20 cellular contexts compared by ENCODE assay signal in genomic region chr12:123933214-123933613, GRCh38. TPM values are rescaled to one million over a fixed set of nuclear protein-coding genes. Genes with fewer than 3 reads are reported as not detected.
DNase-seq lines count a peak whose midpoint lies in the region; FAIRE-seq and TF ChIP-seq lines count a peak whose summit lies in the region.
"Had no signal": no experiment of that assay in that cellular context is flagged by ENCODE, and none has a peak within 500 bp of the region (broad histone marks: within the 10 kb centered on the region; RNA-seq: fewer than 3 reads in every experiment).

No MANE protein-coding gene starts in this region.

- H3K36me3 Mint-ChIP-seq in activated T-helper 1 cell treated with anti-CD3 and anti-CD28 coated beads, Interleukin-12 subunit alpha, Interleukin-12 subunit beta, Interleukin-2, Interleukin-4 antibody, amounts not matched to agents 30 ng/mL and 10 ng/mL and 1 ng/mL, durations not matched to agents 14 hours and 24 hours and 36 hours (ENCODE audit: low read depth) = peaks cover 9% of the 10 kb centered on the region

- no peak for TF ChIP-seq POLR2A in GM12892 (IDR thresholded peaks at IDR 0.05; ENCODE audit: low read depth, low read length)

- peak; percentile 11 for DNase-seq in activated CD4-positive, CD25-positive, alpha-beta regulatory T cell treated with anti-CD3 and anti-CD28 coated beads, Interleukin-2, amount 50 U/mL, for 72 hours
- no peak for DNase-seq in activated CD4-positive, CD25-positive, alpha-beta regulatory T cell (lab: John Stamatoyannopoulos, UW)
- DNase-seq in kidney = peak; percentile 63
- DNase-seq in posterior vena cava (ENCODE audit: low spot score) = peak; percentile 62
- DNase-seq in urothelium cell line (ENCODE audit: low spot score) = no peak
- no peak for DNase-seq in GM12892 (ENCODE audit: insufficient read length)
- no peak for DNase-seq in activated T-helper 1 cell treated with anti-CD3 and anti-CD28 coated beads, Interleukin-12 subunit alpha, Interleukin-12 subunit beta, Interleukin-2, Interleukin-4 antibody, amounts not matched to agents 30 ng/mL and 10 ng/mL and 1 ng/mL, durations not matched to agents 14 hours and 24 hours and 36 hours (ENCODE audit: low spot score)
- DNase-seq: C1 segment of cervical spinal cord; Caco-2; CD4-positive, alpha-beta T cell; GOT3; H7; HFFc6 had no signal

- no peak overlapping the region for H3K4me3 ChIP-seq in kidney (ENCODE audit: low read length in 2 of 2)
- H3K4me3 ChIP-seq: A549 had no signal

- no peak for TF ChIP-seq CTCF in kidney (IDR thresholded peaks at IDR 0.05; ENCODE audit: borderline replicate concordance, extremely low read depth, insufficient read depth)

- peaks cover 12% of the 10 kb centered on the region for H3K27me3 Mint-ChIP-seq in activated T-helper 1 cell treated with anti-CD3 and anti-CD28 coated beads, Interleukin-12 subunit alpha, Interleukin-12 subunit beta, Interleukin-2, Interleukin-4 antibody, amounts not matched to agents 30 ng/mL and 10 ng/mL and 1 ng/mL, durations not matched to agents 14 hours and 24 hours and 36 hours (ENCODE audit: insufficient read depth)
- H3K27me3 Mint-ChIP-seq: CD4-positive, alpha-beta T cell had no signal

- H3K4me1 ChIP-seq in kidney (ENCODE audit: control insufficient read depth in 1 of 2, insufficient read depth in 1 of 2, low read depth in 1 of 2, low read length in 2 of 2) = peaks cover 0 to under 1% of the 10 kb centered on the region in 2 donors
- H3K4me1 ChIP-seq: A549, Caco-2 had no signal

- H3K27ac ChIP-seq in kidney (ENCODE audit: low read depth in 2 of 2, low read length in 2 of 2) = no peak overlapping the region
- H3K27ac ChIP-seq: 22Rv1, A549, HL-60 had no signal

- intact Hi-C loops in kidney (cut with DNase I) (no loop called here), posterior vena cava (cut with DNase I) (no loop called here)
- intact Hi-C loops in activated T-helper 1 cell treated with anti-CD3 and anti-CD28 coated beads, Interleukin-12 subunit alpha, Interleukin-12 subunit beta, Interleukin-2, Interleukin-4 antibody, amounts not matched to agents 30 ng/mL and 10 ng/mL and 1 ng/mL, durations not matched to agents 14 hours and 24 hours and 36 hours (cut with micrococcal nuclease) = no loop called here

- no peaks in the 10 kb centered on the region for H3K9me3 Mint-ChIP-seq in activated T-helper 1 cell treated with anti-CD3 and anti-CD28 coated beads, Interleukin-12 subunit alpha, Interleukin-12 subunit beta, Interleukin-2, Interleukin-4 antibody, amounts not matched to agents 30 ng/mL and 10 ng/mL and 1 ng/mL, durations not matched to agents 14 hours and 24 hours and 36 hours
- H3K9me3 Mint-ChIP-seq: CD4-positive, alpha-beta T cell; HFFc6 had no signal

- no peak overlapping the region for H3K9ac ChIP-seq in kidney (ENCODE audit: low read length in 2 of 2)

- H3K9me3 ChIP-seq in kidney (ENCODE audit: control insufficient read depth in 1 of 2, low read length in 2 of 2) = no peaks in the 10 kb centered on the region
- H3K9me3 ChIP-seq: A549, Caco-2 had no signal

- peaks cover 25% of the 10 kb centered on the region for H3K4me1 Mint-ChIP-seq in activated T-helper 1 cell treated with anti-CD3 and anti-CD28 coated beads, Interleukin-12 subunit alpha, Interleukin-12 subunit beta, Interleukin-2, Interleukin-4 antibody, amounts not matched to agents 30 ng/mL and 10 ng/mL and 1 ng/mL, durations not matched to agents 14 hours and 24 hours and 36 hours (ENCODE audit: low read depth)

- H3K36me3 ChIP-seq in kidney (ENCODE audit: control insufficient read depth in 1 of 2, insufficient read depth in 2 of 2, low read length in 2 of 2) = peaks cover 3 to 5% of the 10 kb centered on the region in 2 donors

- FAIRE-seq in kidney (lab: Jason Lieb, UNC) (no peak), urothelium cell line (lab: Jason Lieb, UNC) (no peak), GM12892 (lab: Jason Lieb, UNC) (no peak)
- FAIRE-seq: A549, D721Med, G401.6, GM12891, GM18507 had no signal

- no peak overlapping the region for H3K4me3 Mint-ChIP-seq in activated T-helper 1 cell treated with anti-CD3 and anti-CD28 coated beads, Interleukin-12 subunit alpha, Interleukin-12 subunit beta, Interleukin-2, Interleukin-4 antibody, amounts not matched to agents 30 ng/mL and 10 ng/mL and 1 ng/mL, durations not matched to agents 14 hours and 24 hours and 36 hours
- H3K4me3 Mint-ChIP-seq: HFFc6 had no signal

- no peak overlapping the region for H3K27ac Mint-ChIP-seq in activated T-helper 1 cell treated with anti-CD3 and anti-CD28 coated beads, Interleukin-12 subunit alpha, Interleukin-12 subunit beta, Interleukin-2, Interleukin-4 antibody, amounts not matched to agents 30 ng/mL and 10 ng/mL and 1 ng/mL, durations not matched to agents 14 hours and 24 hours and 36 hours
- H3K27ac Mint-ChIP-seq: HFFc6 had no signal

RNA-seq across cellular contexts. Expression of gene CCDC92, which starts 39.4 kb away (rescaled TPM):
- 41.4 TPM for total RNA-seq in kidney
- polyA plus RNA-seq in kidney (ENCODE audit: insufficient read depth, low read depth, low replicate concordance) = 39.3 TPM
- 10 to 100 TPM; 37.4 to 52.3 TPM for total RNA-seq in posterior vena cava
- 3.8 TPM for polyA plus RNA-seq in GM12892 (2012; ENCODE audit: missing spikeins)
- 7.7 and 8.3 TPM in 2 replicates for total RNA-seq in activated T-helper 1 cell treated with anti-CD3 and anti-CD28 coated beads, Interleukin-12 subunit alpha, Interleukin-12 subunit beta, Interleukin-2, Interleukin-4 antibody, amounts not matched to agents 30 ng/mL and 10 ng/mL and 1 ng/mL, durations not matched to agents 14 hours and 24 hours and 36 hours

RNA-seq across cellular contexts. Expression of gene ZNF664, which starts 39.8 kb away (rescaled TPM):
- 104 TPM for total RNA-seq in kidney
- 44.9 TPM for polyA plus RNA-seq in kidney (ENCODE audit: insufficient read depth, low read depth, low replicate concordance)
- total RNA-seq in posterior vena cava = 10 to 100 TPM; 55.1 to 56.4 TPM
- 36.2 TPM for polyA plus RNA-seq in GM12892 (2012; ENCODE audit: missing spikeins)
- total RNA-seq in activated T-helper 1 cell treated with anti-CD3 and anti-CD28 coated beads, Interleukin-12 subunit alpha, Interleukin-12 subunit beta, Interleukin-2, Interleukin-4 antibody, amounts not matched to agents 30 ng/mL and 10 ng/mL and 1 ng/mL, durations not matched to agents 14 hours and 24 hours and 36 hours = 66.9 and 68.1 TPM in 2 replicates

Comparison
In these comparisons a context has a peak if more than half of its experiments do, and no peak if none do; other contexts are left out.
1. DNase-seq: peak in activated CD4-positive, CD25-positive, alpha-beta regulatory T cell treated with anti-CD3 and anti-CD28 coated beads, Interleukin-2, amount 50 U/mL, for 72 hours (single experiment), kidney (single experiment) and posterior vena cava (single experiment); none in activated CD4-positive, CD25-positive, alpha-beta regulatory T cell (0 of 4), urothelium cell line (single experiment), GM12892 (single experiment) and activated T-helper 1 cell treated with anti-CD3 and anti-CD28 coated beads, Interleukin-12 subunit alpha, Interleukin-12 subunit beta, Interleukin-2, Interleukin-4 antibody, amounts not matched to agents 30 ng/mL and 10 ng/mL and 1 ng/mL, durations not matched to agents 14 hours and 24 hours and 36 hours (single experiment).